ENCODE assay signal across 1 cellular context in the genomic region with DNA sequence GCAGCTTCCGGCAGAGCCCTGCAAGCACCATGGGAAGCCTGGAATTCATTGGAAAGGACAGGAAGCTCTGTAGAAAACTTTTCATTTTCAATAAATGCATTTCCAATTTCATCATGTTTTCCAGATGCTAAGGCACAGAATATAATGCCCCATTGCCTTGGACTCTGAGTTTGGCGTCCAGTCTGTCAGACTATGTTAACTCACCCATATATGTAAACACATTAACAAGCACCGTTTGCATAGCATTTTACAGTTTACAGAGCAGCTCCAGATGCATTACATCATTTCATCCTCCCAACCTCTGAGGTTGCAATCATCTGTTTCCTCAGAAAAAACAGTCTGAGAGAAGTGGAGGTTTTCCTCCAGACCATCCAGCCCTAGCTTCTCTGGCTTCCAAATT.
TF ChIP-seq lines count a peak whose summit lies in the region.

No MANE protein-coding gene starts in this region.

TF ChIP-seq in HepG2, 621 proteins besides CTCF, POLR2A, EP300 and RAD21 (continued from another document and continues in another):
- TF ChIP-seq, protein P1, sequence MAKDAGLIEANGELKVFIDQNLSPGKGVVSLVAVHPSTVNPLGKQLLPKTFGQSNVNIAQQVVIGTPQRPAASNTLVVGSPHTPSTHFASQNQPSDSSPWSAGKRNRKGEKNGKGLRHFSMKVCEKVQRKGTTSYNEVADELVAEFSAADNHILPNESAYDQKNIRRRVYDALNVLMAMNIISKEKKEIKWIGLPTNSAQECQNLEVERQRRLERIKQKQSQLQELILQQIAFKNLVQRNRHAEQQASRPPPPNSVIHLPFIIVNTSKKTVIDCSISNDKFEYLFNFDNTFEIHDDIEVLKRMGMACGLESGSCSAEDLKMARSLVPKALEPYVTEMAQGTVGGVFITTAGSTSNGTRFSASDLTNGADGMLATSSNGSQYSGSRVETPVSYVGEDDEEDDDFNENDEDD (CRISPR knock-in tag; IDR thresholded peaks at IDR 0.05; ENCODE audit: borderline replicate concordance) = no peak
- TF ChIP-seq NBN (conservative IDR thresholded peaks at IDR 0.05) (no peak), LCORL (IDR thresholded peaks at IDR 0.05) (no peak), LCORL (CRISPR knock-in tag; IDR thresholded peaks at IDR 0.05) (peak; percentile 57; the same call in 1 of the 2 replicates), CBX5 (CRISPR knock-in tag; IDR thresholded peaks at IDR 0.05; ENCODE audit: borderline replicate concordance) (no peak), ZNF552 (CRISPR knock-in tag; IDR thresholded peaks at IDR 0.05; ENCODE audit: borderline replicate concordance) (no peak), ZNF282 (IDR thresholded peaks at IDR 0.05; ENCODE audit: partially characterized antibody) (no peak), ESRRA (CRISPR knock-in tag; IDR thresholded peaks at IDR 0.05; ENCODE audit: low read depth) (no peak), ATF7-NPFF (CRISPR knock-in tag; IDR thresholded peaks at IDR 0.05; ENCODE audit: low read depth) (no peak), ZNF367 (CRISPR knock-in tag; IDR thresholded peaks at IDR 0.05; ENCODE audit: borderline replicate concordance) (no peak), RARA (CRISPR knock-in tag; IDR thresholded peaks at IDR 0.05) (peak; percentile 86), SAP130 (CRISPR knock-in tag; IDR thresholded peaks at IDR 0.05; ENCODE audit: low read depth) (peak; percentile 84), ZBTB42 (CRISPR knock-in tag; IDR thresholded peaks at IDR 0.05) (no peak), NONO (IDR thresholded peaks at IDR 0.05) (no peak), NONO (CRISPR knock-in tag; conservative IDR thresholded peaks at IDR 0.05) (0 out of 2 replicates have a peak, but pooled peaks have one; percentile 34), SPEN (CRISPR knock-in tag; IDR thresholded peaks at IDR 0.05; ENCODE audit: low read depth) (no peak), TBX3 (IDR thresholded peaks at IDR 0.05; ENCODE audit: borderline replicate concordance) (peak; percentile 48; the same call in 1 of the 2 replicates), PHF21A (CRISPR knock-in tag; IDR thresholded peaks at IDR 0.05) (0 out of 2 replicates have a peak, but pooled peaks have one; percentile 25), MTA1 (CRISPR knock-in tag; IDR thresholded peaks at IDR 0.05; ENCODE audit: borderline replicate concordance) (no peak), EED (CRISPR knock-in tag; IDR thresholded peaks at IDR 0.05) (no peak), KDM2A (CRISPR knock-in tag; IDR thresholded peaks at IDR 0.05; ENCODE audit: borderline replicate concordance, low read depth) (no peak), ZNF264 (CRISPR knock-in tag; IDR thresholded peaks at IDR 0.05) (no peak), ZNF652 (CRISPR knock-in tag; IDR thresholded peaks at IDR 0.05; ENCODE audit: borderline replicate concordance, low read depth) (no peak), THAP11 (CRISPR knock-in tag; IDR thresholded peaks at IDR 0.05) (peak; percentile 53), ZNF564 (CRISPR knock-in tag; IDR thresholded peaks at IDR 0.05) (no peak), MXD4 (CRISPR knock-in tag; IDR thresholded peaks at IDR 0.05) (0 out of 2 replicates have a peak, but pooled peaks have one; percentile 23), HOXA7 (CRISPR knock-in tag; IDR thresholded peaks at IDR 0.05) (no peak), ZNF337 (CRISPR knock-in tag; IDR thresholded peaks at IDR 0.05; ENCODE audit: borderline replicate concordance, low read depth) (no peak), ZIK1 (CRISPR knock-in tag; IDR thresholded peaks at IDR 0.05; ENCODE audit: borderline replicate concordance, low read depth) (no peak), PRMT3 (CRISPR knock-in tag; IDR thresholded peaks at IDR 0.05; ENCODE audit: borderline replicate concordance, low read depth) (no peak), ZFP37 (CRISPR knock-in tag; IDR thresholded peaks at IDR 0.05; ENCODE audit: borderline replicate concordance) (no peak), IKZF4 (CRISPR knock-in tag; IDR thresholded peaks at IDR 0.05; ENCODE audit: borderline replicate concordance, low read depth, not compliant biosample characterization) (no peak), ZNF562 (CRISPR knock-in tag; IDR thresholded peaks at IDR 0.05; ENCODE audit: borderline replicate concordance) (no peak), ZNF879 (CRISPR knock-in tag; IDR thresholded peaks at IDR 0.05) (no peak), ZEB1 (IDR thresholded peaks at IDR 0.05; ENCODE audit: insufficient replicate concordance, low read depth) (no peak), TBX2 (CRISPR knock-in tag; IDR thresholded peaks at IDR 0.05; ENCODE audit: borderline replicate concordance) (no peak), EZH2 (conservative IDR thresholded peaks at IDR 0.05; ENCODE audit: low read depth, low read length) (no peak), KMT2A (CRISPR knock-in tag; IDR thresholded peaks at IDR 0.05) (no peak), HOXA5 (CRISPR knock-in tag; IDR thresholded peaks at IDR 0.05) (peak; percentile 36; the same call in 1 of the 2 replicates), GTF2F1 (IDR thresholded peaks at IDR 0.05; ENCODE audit: low read length) (no peak), MAFK (conservative IDR thresholded peaks at IDR 0.05 in 1 of 2, IDR thresholded peaks at IDR 0.05 in 1 of 2; ENCODE audit: low read length in 2 of 2) (no peak), EHMT2 (IDR thresholded peaks at IDR 0.05; ENCODE audit: borderline replicate concordance, low read depth, low read length) (no peak), DPF2 (CRISPR knock-in tag; IDR thresholded peaks at IDR 0.05; ENCODE audit: borderline replicate concordance, low read depth) (peak; percentile 88; the same call in 1 of the 2 replicates), RBM39 (IDR thresholded peaks at IDR 0.05; ENCODE audit: low read depth, low read length, poor library complexity, severe bottlenecking) (no peak), SATB2 (CRISPR knock-in tag; IDR thresholded peaks at IDR 0.05) (no peak), PAF1 (CRISPR knock-in tag; IDR thresholded peaks at IDR 0.05) (no peak), NFIB (CRISPR knock-in tag; IDR thresholded peaks at IDR 0.05; ENCODE audit: borderline replicate concordance) (no peak), ZSCAN9 (CRISPR knock-in tag; IDR thresholded peaks at IDR 0.05; ENCODE audit: borderline replicate concordance) (peak; percentile 69; the same call in 1 of the 2 replicates), ZFP41 (CRISPR knock-in tag; IDR thresholded peaks at IDR 0.05; ENCODE audit: borderline replicate concordance) (no peak), PRPF4 (IDR thresholded peaks at IDR 0.05; ENCODE audit: low read depth, low read length, poor library complexity, severe bottlenecking) (no peak)
- TF ChIP-seq, protein P2, sequence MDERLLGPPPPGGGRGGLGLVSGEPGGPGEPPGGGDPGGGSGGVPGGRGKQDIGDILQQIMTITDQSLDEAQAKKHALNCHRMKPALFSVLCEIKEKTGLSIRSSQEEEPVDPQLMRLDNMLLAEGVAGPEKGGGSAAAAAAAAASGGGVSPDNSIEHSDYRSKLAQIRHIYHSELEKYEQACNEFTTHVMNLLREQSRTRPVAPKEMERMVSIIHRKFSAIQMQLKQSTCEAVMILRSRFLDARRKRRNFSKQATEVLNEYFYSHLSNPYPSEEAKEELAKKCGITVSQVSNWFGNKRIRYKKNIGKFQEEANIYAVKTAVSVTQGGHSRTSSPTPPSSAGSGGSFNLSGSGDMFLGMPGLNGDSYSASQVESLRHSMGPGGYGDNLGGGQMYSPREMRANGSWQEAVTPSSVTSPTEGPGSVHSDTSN (CRISPR knock-in tag; IDR thresholded peaks at IDR 0.05) = no peak
- TF ChIP-seq, protein P3, sequence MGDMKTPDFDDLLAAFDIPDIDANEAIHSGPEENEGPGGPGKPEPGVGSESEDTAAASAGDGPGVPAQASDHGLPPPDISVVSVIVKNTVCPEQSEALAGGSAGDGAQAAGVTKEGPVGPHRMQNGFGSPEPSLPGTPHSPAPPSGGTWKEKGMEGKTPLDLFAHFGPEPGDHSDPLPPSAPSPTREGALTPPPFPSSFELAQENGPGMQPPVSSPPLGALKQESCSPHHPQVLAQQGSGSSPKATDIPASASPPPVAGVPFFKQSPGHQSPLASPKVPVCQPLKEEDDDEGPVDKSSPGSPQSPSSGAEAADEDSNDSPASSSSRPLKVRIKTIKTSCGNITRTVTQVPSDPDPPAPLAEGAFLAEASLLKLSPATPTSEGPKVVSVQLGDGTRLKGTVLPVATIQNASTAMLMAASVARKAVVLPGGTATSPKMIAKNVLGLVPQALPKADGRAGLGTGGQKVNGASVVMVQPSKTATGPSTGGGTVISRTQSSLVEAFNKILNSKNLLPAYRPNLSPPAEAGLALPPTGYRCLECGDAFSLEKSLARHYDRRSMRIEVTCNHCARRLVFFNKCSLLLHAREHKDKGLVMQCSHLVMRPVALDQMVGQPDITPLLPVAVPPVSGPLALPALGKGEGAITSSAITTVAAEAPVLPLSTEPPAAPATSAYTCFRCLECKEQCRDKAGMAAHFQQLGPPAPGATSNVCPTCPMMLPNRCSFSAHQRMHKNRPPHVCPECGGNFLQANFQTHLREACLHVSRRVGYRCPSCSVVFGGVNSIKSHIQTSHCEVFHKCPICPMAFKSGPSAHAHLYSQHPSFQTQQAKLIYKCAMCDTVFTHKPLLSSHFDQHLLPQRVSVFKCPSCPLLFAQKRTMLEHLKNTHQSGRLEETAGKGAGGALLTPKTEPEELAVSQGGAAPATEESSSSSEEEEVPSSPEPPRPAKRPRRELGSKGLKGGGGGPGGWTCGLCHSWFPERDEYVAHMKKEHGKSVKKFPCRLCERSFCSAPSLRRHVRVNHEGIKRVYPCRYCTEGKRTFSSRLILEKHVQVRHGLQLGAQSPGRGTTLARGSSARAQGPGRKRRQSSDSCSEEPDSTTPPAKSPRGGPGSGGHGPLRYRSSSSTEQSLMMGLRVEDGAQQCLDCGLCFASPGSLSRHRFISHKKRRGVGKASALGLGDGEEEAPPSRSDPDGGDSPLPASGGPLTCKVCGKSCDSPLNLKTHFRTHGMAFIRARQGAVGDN (CRISPR knock-in tag; IDR thresholded peaks at IDR 0.05) = no peak
- TF ChIP-seq, protein P4, sequence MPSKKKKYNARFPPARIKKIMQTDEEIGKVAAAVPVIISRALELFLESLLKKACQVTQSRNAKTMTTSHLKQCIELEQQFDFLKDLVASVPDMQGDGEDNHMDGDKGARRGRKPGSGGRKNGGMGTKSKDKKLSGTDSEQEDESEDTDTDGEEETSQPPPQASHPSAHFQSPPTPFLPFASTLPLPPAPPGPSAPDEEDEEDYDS (CRISPR knock-in tag; IDR thresholded peaks at IDR 0.05) = no peak
- TF ChIP-seq, protein P5, sequence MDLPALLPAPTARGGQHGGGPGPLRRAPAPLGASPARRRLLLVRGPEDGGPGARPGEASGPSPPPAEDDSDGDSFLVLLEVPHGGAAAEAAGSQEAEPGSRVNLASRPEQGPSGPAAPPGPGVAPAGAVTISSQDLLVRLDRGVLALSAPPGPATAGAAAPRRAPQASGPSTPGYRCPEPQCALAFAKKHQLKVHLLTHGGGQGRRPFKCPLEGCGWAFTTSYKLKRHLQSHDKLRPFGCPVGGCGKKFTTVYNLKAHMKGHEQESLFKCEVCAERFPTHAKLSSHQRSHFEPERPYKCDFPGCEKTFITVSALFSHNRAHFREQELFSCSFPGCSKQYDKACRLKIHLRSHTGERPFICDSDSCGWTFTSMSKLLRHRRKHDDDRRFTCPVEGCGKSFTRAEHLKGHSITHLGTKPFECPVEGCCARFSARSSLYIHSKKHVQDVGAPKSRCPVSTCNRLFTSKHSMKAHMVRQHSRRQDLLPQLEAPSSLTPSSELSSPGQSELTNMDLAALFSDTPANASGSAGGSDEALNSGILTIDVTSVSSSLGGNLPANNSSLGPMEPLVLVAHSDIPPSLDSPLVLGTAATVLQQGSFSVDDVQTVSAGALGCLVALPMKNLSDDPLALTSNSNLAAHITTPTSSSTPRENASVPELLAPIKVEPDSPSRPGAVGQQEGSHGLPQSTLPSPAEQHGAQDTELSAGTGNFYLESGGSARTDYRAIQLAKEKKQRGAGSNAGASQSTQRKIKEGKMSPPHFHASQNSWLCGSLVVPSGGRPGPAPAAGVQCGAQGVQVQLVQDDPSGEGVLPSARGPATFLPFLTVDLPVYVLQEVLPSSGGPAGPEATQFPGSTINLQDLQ (CRISPR knock-in tag; IDR thresholded peaks at IDR 0.05) = no peak
- TF ChIP-seq, protein P6, sequence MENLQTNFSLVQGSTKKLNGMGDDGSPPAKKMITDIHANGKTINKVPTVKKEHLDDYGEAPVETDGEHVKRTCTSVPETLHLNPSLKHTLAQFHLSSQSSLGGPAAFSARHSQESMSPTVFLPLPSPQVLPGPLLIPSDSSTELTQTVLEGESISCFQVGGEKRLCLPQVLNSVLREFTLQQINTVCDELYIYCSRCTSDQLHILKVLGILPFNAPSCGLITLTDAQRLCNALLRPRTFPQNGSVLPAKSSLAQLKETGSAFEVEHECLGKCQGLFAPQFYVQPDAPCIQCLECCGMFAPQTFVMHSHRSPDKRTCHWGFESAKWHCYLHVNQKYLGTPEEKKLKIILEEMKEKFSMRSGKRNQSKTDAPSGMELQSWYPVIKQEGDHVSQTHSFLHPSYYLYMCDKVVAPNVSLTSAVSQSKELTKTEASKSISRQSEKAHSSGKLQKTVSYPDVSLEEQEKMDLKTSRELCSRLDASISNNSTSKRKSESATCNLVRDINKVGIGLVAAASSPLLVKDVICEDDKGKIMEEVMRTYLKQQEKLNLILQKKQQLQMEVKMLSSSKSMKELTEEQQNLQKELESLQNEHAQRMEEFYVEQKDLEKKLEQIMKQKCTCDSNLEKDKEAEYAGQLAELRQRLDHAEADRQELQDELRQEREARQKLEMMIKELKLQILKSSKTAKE (CRISPR knock-in tag; IDR thresholded peaks at IDR 0.05; ENCODE audit: borderline replicate concordance) = peak; percentile 76
- TF ChIP-seq, protein P7, sequence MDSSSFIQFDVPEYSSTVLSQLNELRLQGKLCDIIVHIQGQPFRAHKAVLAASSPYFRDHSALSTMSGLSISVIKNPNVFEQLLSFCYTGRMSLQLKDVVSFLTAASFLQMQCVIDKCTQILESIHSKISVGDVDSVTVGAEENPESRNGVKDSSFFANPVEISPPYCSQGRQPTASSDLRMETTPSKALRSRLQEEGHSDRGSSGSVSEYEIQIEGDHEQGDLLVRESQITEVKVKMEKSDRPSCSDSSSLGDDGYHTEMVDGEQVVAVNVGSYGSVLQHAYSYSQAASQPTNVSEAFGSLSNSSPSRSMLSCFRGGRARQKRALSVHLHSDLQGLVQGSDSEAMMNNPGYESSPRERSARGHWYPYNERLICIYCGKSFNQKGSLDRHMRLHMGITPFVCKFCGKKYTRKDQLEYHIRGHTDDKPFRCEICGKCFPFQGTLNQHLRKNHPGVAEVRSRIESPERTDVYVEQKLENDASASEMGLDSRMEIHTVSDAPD (CRISPR knock-in tag; IDR thresholded peaks at IDR 0.05) = no peak
